ENCODE assay signal across 17 cellular contexts in the genomic region with DNA sequence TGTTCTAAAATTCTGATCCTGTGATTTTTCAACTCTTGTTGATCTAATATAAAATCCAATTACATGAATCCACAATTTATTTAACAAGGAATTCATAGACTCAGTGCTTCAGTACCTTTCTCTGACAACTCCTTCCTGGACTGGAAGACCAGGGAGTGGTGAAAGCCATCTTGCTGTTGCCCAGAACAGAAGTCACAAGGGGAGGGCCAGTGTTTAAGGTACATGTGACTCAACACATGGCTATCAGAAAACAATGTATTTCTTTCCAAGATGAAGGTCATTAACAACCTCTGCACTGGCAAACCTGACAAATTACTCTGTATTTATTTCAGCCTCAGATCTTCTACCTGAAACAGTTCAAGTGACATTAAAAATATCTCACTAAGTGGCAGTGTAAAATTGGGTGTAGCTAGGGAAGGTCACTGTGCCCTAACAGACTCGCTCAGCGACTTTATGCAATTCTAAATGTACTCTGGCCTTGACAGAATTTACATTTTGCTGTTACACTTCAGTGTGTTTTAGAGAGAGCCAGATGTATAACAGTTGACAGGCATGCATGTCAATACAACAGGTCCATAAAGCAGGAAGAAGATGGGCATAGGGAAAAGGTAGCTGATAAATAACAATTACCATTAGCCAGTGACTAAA.
A peak's percentile ranks its signal among the peaks of the same experiment; 100 is the strongest.
DNase-seq lines count a peak whose midpoint lies in the region; ATAC-seq and FAIRE-seq lines count a peak whose summit lies in the region.
"Had no signal": no experiment of that assay in that cellular context is flagged by ENCODE, and none has a peak within 500 bp of the region (broad histone marks: within the 10 kb centered on the region; RNA-seq: fewer than 3 reads in every experiment).

No MANE protein-coding gene starts in this region.

- H3K4me3 ChIP-seq in right cardiac atrium (ENCODE audit: low read length): no peak overlapping the region
- H3K4me3 ChIP-seq: BLaER1 treated with 17β-estradiol and CSF1 and Interleukin-3, amounts not matched to agents 10 nM and 100 nM; GM12878; GM23248; HAP-1 had no signal

- no peak for DNase-seq in left ventricle myocardium superior
- no peak for DNase-seq in right cardiac atrium
- DNase-seq in left colon: no peak
- DNase-seq in renal cortical epithelial cell (ENCODE audit: low read depth): peak; percentile 67
- DNase-seq in urothelium cell line (ENCODE audit: low spot score): no peak
- DNase-seq in effector CD8-positive, alpha-beta T cell (lab: John Stamatoyannopoulos, UW): no peak
- DNase-seq in GM03348 (ENCODE audit: low spot score): no peak
- no peak for DNase-seq in stimulated activated naive CD4-positive, alpha-beta T cell treated with Interleukin-2 at 50 U/mL for 16 hours (lab: John Stamatoyannopoulos, UW)
- DNase-seq: Calu3; CD8-positive, alpha-beta T cell; DMS79 treated with DMSO at 0.1 percent for 48 hours; GF-D8; GM23248 had no signal

- peaks cover 4% of the 10 kb centered on the region for H3K4me1 ChIP-seq in right cardiac atrium (ENCODE audit: control insufficient read depth, insufficient read depth, low read length)
- H3K4me1 ChIP-seq: HAP-1 had no signal

- peak; percentile 40 for FAIRE-seq in urothelium cell line (lab: Jason Lieb, UNC)
- FAIRE-seq: GM12878 had no signal

- no peaks in the 10 kb centered on the region for H3K27me3 ChIP-seq in right cardiac atrium (ENCODE audit: control insufficient read depth, insufficient read depth)
- H3K27me3 ChIP-seq: BLaER1 treated with 17β-estradiol and CSF1 and Interleukin-3, amounts not matched to agents 10 nM and 100 nM had no signal

- H3K27ac ChIP-seq in right cardiac atrium (ENCODE audit: low read length): no peak overlapping the region
- H3K27ac ChIP-seq: BLaER1 treated with 17β-estradiol and CSF1 and Interleukin-3, amounts not matched to agents 10 nM and 100 nM; GM23248; HL-60 had no signal

- 89% methylated on average over 2 of the region's 2 CpGs for WGBS in right cardiac atrium

- intact Hi-C loops in left ventricle myocardium superior (cut with micrococcal nuclease) (no loop called here), right cardiac atrium (cut with DNase I) (no loop called here), left colon (cut with DNase I, micrococcal nuclease) (no loop called here)

- peak; percentile 31 for ATAC-seq in left ventricle myocardium superior
- no peak for ATAC-seq in right cardiac atrium
- peak; percentile 66 for ATAC-seq in left colon
- ATAC-seq: CD8-positive, alpha-beta T cell; GM12878 had no signal

- H3K9me3 ChIP-seq in right cardiac atrium (ENCODE audit: control insufficient read depth, low read length): no peaks in the 10 kb centered on the region
- H3K9me3 ChIP-seq: BLaER1 treated with 17β-estradiol and CSF1 and Interleukin-3, amounts not matched to agents 10 nM and 100 nM; HAP-1 had no signal

Comparison
In these comparisons a context has a peak if more than half of its experiments do, and no peak if none do; other contexts are left out.
1. ATAC-seq: peak in left ventricle myocardium superior (single experiment) and left colon (single experiment); none in right cardiac atrium (0 of 2).